Comparison of ENCODE assay signal across 32 cellular contexts in the genomic region with DNA sequence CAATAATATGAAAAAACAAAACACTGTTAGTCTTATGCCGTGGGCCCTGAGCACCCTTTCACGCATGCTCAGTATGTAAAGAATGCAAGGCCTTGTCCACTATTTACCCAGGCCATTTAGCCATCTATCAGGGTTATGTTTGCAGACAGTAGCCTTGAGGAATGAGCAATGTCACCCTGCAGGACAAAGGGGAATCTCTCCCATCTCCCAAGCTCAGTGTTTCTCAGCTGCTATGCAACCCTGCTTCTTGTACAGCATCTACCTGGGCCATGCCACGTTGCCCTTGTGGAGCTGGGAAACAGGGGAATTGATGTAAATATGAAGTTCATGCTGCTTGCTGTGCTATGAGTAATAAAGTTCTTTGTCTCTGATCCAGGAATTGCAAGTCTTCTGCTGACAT. TPM values are rescaled to one million over a fixed set of nuclear protein-coding genes. Genes with fewer than 3 reads are reported as not detected.
"Had no signal": no experiment of that assay in that cellular context is flagged by ENCODE, and none has a peak within 500 bp of the region (broad histone marks: within the 10 kb centered on the region; RNA-seq: fewer than 3 reads in every experiment).

No MANE protein-coding gene starts in this region.

- H3K4me3 ChIP-seq: SJCRH30, SK-N-MC had no signal

- H3K9me3 ChIP-seq: SJCRH30 had no signal

- H3K27me3 ChIP-seq: brain microvascular endothelial cell, SJCRH30 had no signal

- H3K4me1 ChIP-seq: SJCRH30 had no signal

- ATAC-seq: activated naive CD8-positive, alpha-beta T cell treated with anti-CD3 and anti-CD28 coated beads, Interleukin-2, amount 50 U/mL, for 24 hours; Panc1 had no signal

- H3K27ac ChIP-seq: brain microvascular endothelial cell, SJCRH30, SK-N-MC, WERI-Rb-1 had no signal

- DNase-seq: activated CD4-positive, alpha-beta memory T cell treated with anti-CD3 and anti-CD28 coated beads, Interleukin-2, amount 10 ng/mL, durations not matched to agents 7 days and 5 days; activated CD4-positive, alpha-beta T cell treated with anti-CD3 and anti-CD28 coated beads for 1 hour; activated CD4-positive, alpha-beta T cell treated with anti-CD3 and anti-CD28 coated beads for 48 hours; activated CD4-positive, CD25-positive, alpha-beta regulatory T cell; activated effector memory CD4-positive, alpha-beta T cell treated with Interleukin-2 at 50 U/mL for 16 hours; activated naive CD4-positive, alpha-beta T cell treated with anti-CD3 and anti-CD28 coated beads, Interleukin-2, amount 10 ng/mL, durations not matched to agents 7 days and 5 days; activated naive CD8-positive, alpha-beta T cell treated with anti-CD3 and anti-CD28 coated beads, Interleukin-2, amount 50 U/mL, for 24 hours; activated T-cell treated with anti-CD3 and anti-CD28 coated beads, Interleukin-2, amount 50 U/mL, for 48 hours; amniotic stem cell; aorta; brain microvascular endothelial cell; Karpas-422; KBM-7; NCI-H1105 treated with DMSO at 0.1 percent for 48 hours; NCI-H1436; NCI-H1694; NCI-H1930; NCI-H2081 treated with DMSO at 0.1 percent for 48 hours; NCI-H226; NCI-H446 treated with DMSO at 0.1 percent for 48 hours; NCI-H524; NCI-H69; SHP77; SJCRH30; T1000; WERI-Rb-1 had no signal

- H3K36me3 ChIP-seq: brain microvascular endothelial cell, SJCRH30, WERI-Rb-1 had no signal

RNA-seq across cellular contexts. Expression of a gene that starts 51.5 kb away (rescaled TPM):
- total RNA-seq: activated CD4-positive, alpha-beta memory T cell treated with anti-CD3 and anti-CD28 coated beads, Interleukin-2, amount 10 ng/mL, durations not matched to agents 7 days and 5 days; activated CD8-positive, alpha-beta memory T cell treated with anti-CD3 and anti-CD28 coated beads for 36 hours; SJCRH30; T-helper 1 cell treated with Interleukin-12 subunit alpha and Interleukin-12 subunit beta and Interleukin-4 antibody, amounts not matched to agents 30 ng/mL and 1 ng/mL, for 36 hours; T-helper 2 cell treated with Interferon-gamma antibody and Interleukin-4, amounts not matched to agents 100 ng/mL and 5 ng/mL, for 36 hours had no signal
- polyA plus RNA-seq: IgD-negative memory B cell had no signal
